ENCODE assay signal across 3 cellular contexts in the genomic region with DNA sequence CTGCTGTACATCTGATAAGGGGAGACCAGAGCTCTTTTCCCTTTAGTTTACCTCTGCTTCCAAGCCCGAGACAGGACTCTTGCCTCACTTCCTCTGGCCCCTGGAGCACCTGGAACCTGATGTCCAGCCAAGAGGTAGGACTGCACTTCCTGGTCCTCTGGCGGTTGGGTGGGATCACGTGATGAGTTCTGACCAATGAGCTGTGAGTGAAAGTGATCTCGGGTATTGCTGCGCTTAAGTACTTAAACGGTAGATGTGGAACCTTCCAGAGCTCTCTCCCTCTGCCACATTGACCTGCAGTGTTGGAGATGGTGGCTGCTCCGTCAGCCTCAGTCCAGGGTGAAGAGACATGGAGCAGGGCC.
TF ChIP-seq lines count a peak whose summit lies in the region.

No MANE protein-coding gene starts in this region.

TF ChIP-seq in A549, 52 proteins besides CTCF, POLR2A, EP300 and RAD21:
- TF ChIP-seq USF2 (IDR thresholded peaks at IDR 0.05) (peak; percentile 55), JUN (IDR thresholded peaks at IDR 0.05) (no peak), ZNF302 (CRISPR knock-in tag; IDR thresholded peaks at IDR 0.05) (no peak)

TF ChIP-seq in IMR-90, 13 proteins besides CTCF, POLR2A, EP300 and RAD21:
- TF ChIP-seq CHD1 (IDR thresholded peaks at IDR 0.05; ENCODE audit: low read depth, low read length), result no peak
- TF ChIP-seq SMC3 (IDR thresholded peaks at IDR 0.05; ENCODE audit: low read depth, low read length), result no peak
- TF ChIP-seq MAFK (IDR thresholded peaks at IDR 0.05; ENCODE audit: low read depth, low read length), result no peak
- TF ChIP-seq USF2 (IDR thresholded peaks at IDR 0.05; ENCODE audit: low read depth, low read length), result peak; percentile 57; the same call in 1 of the 2 replicates
- no peak for TF ChIP-seq MXI1 (IDR thresholded peaks at IDR 0.05; ENCODE audit: borderline replicate concordance, low read depth, low read length)

TF ChIP-seq in K562, 482 proteins besides CTCF, POLR2A, EP300 and RAD21 (continues in another document):
- no peak for TF ChIP-seq MAX (CRISPR knock-in tag; IDR thresholded peaks at IDR 0.05)
- TF ChIP-seq MEF2D (tag; conservative IDR thresholded peaks at IDR 0.05; ENCODE audit: low read depth), result no peak
- no peak for TF ChIP-seq SLC30A9 (CRISPR knock-in tag; IDR thresholded peaks at IDR 0.05)
- TF ChIP-seq FOXP1 (CRISPR knock-in tag; IDR thresholded peaks at IDR 0.05), result no peak
- TF ChIP-seq POLR3G (IDR thresholded peaks at IDR 0.05; ENCODE audit: extremely low read depth, insufficient read length, insufficient replicate concordance), result no peak
- TF ChIP-seq POLR2AphosphoS2 (IDR thresholded peaks at IDR 0.05; ENCODE audit: low read length), result no peak
- no peak for TF ChIP-seq RFX1 (IDR thresholded peaks at IDR 0.05)
- no peak for TF ChIP-seq ZKSCAN1 (IDR thresholded peaks at IDR 0.05; ENCODE audit: low read depth, low read length)
- no peak for TF ChIP-seq ZNF699 (CRISPR knock-in tag; IDR thresholded peaks at IDR 0.05; ENCODE audit: insufficient replicate concordance)
- no peak for TF ChIP-seq RBM39 (optimal IDR thresholded peaks at IDR 0.05; ENCODE audit: low read depth, low read length)
- no peak for TF ChIP-seq ZBTB5 (IDR thresholded peaks at IDR 0.05)
- no peak for TF ChIP-seq ZNF280B (CRISPR knock-in tag; IDR thresholded peaks at IDR 0.05)
- TF ChIP-seq, protein P1, sequence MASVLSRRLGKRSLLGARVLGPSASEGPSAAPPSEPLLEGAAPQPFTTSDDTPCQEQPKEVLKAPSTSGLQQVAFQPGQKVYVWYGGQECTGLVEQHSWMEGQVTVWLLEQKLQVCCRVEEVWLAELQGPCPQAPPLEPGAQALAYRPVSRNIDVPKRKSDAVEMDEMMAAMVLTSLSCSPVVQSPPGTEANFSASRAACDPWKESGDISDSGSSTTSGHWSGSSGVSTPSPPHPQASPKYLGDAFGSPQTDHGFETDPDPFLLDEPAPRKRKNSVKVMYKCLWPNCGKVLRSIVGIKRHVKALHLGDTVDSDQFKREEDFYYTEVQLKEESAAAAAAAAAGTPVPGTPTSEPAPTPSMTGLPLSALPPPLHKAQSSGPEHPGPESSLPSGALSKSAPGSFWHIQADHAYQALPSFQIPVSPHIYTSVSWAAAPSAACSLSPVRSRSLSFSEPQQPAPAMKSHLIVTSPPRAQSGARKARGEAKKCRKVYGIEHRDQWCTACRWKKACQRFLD (CRISPR knock-in tag; IDR thresholded peaks at IDR 0.05), result no peak
- TF ChIP-seq SIN3B (IDR thresholded peaks at IDR 0.05; ENCODE audit: low read depth), result no peak
- TF ChIP-seq, protein P2, sequence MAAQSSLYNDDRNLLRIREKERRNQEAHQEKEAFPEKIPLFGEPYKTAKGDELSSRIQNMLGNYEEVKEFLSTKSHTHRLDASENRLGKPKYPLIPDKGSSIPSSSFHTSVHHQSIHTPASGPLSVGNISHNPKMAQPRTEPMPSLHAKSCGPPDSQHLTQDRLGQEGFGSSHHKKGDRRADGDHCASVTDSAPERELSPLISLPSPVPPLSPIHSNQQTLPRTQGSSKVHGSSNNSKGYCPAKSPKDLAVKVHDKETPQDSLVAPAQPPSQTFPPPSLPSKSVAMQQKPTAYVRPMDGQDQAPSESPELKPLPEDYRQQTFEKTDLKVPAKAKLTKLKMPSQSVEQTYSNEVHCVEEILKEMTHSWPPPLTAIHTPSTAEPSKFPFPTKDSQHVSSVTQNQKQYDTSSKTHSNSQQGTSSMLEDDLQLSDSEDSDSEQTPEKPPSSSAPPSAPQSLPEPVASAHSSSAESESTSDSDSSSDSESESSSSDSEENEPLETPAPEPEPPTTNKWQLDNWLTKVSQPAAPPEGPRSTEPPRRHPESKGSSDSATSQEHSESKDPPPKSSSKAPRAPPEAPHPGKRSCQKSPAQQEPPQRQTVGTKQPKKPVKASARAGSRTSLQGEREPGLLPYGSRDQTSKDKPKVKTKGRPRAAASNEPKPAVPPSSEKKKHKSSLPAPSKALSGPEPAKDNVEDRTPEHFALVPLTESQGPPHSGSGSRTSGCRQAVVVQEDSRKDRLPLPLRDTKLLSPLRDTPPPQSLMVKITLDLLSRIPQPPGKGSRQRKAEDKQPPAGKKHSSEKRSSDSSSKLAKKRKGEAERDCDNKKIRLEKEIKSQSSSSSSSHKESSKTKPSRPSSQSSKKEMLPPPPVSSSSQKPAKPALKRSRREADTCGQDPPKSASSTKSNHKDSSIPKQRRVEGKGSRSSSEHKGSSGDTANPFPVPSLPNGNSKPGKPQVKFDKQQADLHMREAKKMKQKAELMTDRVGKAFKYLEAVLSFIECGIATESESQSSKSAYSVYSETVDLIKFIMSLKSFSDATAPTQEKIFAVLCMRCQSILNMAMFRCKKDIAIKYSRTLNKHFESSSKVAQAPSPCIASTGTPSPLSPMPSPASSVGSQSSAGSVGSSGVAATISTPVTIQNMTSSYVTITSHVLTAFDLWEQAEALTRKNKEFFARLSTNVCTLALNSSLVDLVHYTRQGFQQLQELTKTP (IDR thresholded peaks at IDR 0.05; ENCODE audit: low read depth in 1 of 2, partially characterized antibody in 2 of 2), result no peak
- peak; percentile 96 for TF ChIP-seq USF2 (CRISPR knock-in tag; IDR thresholded peaks at IDR 0.05)
- TF ChIP-seq LCOR (CRISPR knock-in tag; IDR thresholded peaks at IDR 0.05), result no peak
- TF ChIP-seq, protein P3, sequence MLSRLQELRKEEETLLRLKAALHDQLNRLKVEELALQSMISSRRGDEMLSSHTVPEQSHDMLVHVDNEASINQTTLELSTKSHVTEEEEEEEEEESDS (CRISPR knock-in tag; IDR thresholded peaks at IDR 0.05), result no peak
- no peak for TF ChIP-seq TSC22D4 (tag; IDR thresholded peaks at IDR 0.05)
- no peak for TF ChIP-seq CHD1 (IDR thresholded peaks at IDR 0.05; ENCODE audit: low read length)
- TF ChIP-seq, protein P4, sequence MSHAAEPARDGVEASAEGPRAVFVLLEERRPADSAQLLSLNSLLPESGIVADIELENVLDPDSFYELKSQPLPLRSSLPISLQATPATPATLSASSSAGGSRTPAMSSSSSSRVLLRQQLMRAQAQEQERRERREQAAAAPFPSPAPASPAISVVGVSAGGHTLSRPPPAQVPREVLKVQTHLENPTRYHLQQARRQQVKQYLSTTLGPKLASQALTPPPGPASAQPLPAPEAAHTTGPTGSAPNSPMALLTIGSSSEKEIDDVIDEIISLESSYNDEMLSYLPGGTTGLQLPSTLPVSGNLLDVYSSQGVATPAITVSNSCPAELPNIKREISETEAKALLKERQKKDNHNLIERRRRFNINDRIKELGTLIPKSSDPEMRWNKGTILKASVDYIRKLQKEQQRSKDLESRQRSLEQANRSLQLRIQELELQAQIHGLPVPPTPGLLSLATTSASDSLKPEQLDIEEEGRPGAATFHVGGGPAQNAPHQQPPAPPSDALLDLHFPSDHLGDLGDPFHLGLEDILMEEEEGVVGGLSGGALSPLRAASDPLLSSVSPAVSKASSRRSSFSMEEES (CRISPR knock-in tag; IDR thresholded peaks at IDR 0.05), result peak; percentile 98
- TF ChIP-seq TBP (optimal IDR thresholded peaks at IDR 0.05; ENCODE audit: low read depth, low read length), result peak; percentile 32
- no peak for TF ChIP-seq MTA3 (IDR thresholded peaks at IDR 0.05; ENCODE audit: borderline replicate concordance)
- TF ChIP-seq, protein P5, sequence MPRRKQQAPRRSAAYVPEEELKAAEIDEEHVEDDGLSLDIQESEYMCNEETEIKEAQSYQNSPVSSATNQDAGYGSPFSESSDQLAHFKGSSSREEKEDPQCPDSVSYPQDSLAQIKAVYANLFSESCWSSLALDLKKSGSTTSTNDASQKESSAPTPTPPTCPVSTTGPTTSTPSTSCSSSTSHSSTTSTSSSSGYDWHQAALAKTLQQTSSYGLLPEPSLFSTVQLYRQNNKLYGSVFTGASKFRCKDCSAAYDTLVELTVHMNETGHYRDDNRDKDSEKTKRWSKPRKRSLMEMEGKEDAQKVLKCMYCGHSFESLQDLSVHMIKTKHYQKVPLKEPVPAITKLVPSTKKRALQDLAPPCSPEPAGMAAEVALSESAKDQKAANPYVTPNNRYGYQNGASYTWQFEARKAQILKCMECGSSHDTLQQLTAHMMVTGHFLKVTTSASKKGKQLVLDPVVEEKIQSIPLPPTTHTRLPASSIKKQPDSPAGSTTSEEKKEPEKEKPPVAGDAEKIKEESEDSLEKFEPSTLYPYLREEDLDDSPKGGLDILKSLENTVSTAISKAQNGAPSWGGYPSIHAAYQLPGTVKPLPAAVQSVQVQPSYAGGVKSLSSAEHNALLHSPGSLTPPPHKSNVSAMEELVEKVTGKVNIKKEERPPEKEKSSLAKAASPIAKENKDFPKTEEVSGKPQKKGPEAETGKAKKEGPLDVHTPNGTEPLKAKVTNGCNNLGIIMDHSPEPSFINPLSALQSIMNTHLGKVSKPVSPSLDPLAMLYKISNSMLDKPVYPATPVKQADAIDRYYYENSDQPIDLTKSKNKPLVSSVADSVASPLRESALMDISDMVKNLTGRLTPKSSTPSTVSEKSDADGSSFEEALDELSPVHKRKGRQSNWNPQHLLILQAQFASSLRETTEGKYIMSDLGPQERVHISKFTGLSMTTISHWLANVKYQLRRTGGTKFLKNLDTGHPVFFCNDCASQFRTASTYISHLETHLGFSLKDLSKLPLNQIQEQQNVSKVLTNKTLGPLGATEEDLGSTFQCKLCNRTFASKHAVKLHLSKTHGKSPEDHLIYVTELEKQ (CRISPR knock-in tag; IDR thresholded peaks at IDR 0.05), result no peak
- peak; percentile 76 for TF ChIP-seq CBFA2T2 (conservative IDR thresholded peaks at IDR 0.05)
- TF ChIP-seq, protein P6, sequence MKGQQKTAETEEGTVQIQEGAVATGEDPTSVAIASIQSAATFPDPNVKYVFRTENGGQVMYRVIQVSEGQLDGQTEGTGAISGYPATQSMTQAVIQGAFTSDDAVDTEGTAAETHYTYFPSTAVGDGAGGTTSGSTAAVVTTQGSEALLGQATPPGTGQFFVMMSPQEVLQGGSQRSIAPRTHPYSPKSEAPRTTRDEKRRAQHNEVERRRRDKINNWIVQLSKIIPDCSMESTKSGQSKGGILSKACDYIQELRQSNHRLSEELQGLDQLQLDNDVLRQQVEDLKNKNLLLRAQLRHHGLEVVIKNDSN (CRISPR knock-in tag; IDR thresholded peaks at IDR 0.05), result peak; percentile 95
- TF ChIP-seq NFYB (IDR thresholded peaks at IDR 0.05; ENCODE audit: extremely low read depth, insufficient read length), result peak; percentile 100
- TF ChIP-seq PRDM10 (IDR thresholded peaks at IDR 0.05; ENCODE audit: partially characterized antibody), result no peak
- TF ChIP-seq TCFL5 (CRISPR knock-in tag; conservative IDR thresholded peaks at IDR 0.05), result no peak
- TF ChIP-seq HOXB6 (CRISPR knock-in tag; IDR thresholded peaks at IDR 0.05; ENCODE audit: borderline replicate concordance), result no peak
- TF ChIP-seq CHD2 (IDR thresholded peaks at IDR 0.05; ENCODE audit: low read depth, low read length), result peak; percentile 11; the same call in 1 of the 2 replicates
- no peak for TF ChIP-seq ZFX (CRISPR knock-in tag; IDR thresholded peaks at IDR 0.05)
- 0 out of 2 replicates have a peak, but pooled peaks have one; percentile 21 for TF ChIP-seq CXXC5 (CRISPR knock-in tag; IDR thresholded peaks at IDR 0.05)
- TF ChIP-seq ELF1 (tag; IDR thresholded peaks at IDR 0.05), result peak; percentile 85
